ENCODE assay signal across 9 cellular contexts in genomic region chr16:4501071-4501478, GRCh38. TPM values are rescaled to one million over a fixed set of nuclear protein-coding genes. Genes with fewer than 3 reads are reported as not detected.
DNase-seq lines count a peak whose midpoint lies in the region; TF ChIP-seq lines count a peak whose summit lies in the region.
"Had no signal": no experiment of that assay in that cellular context is flagged by ENCODE, and none has a peak within 500 bp of the region (broad histone marks: within the 10 kb centered on the region; RNA-seq: fewer than 3 reads in every experiment).

No MANE protein-coding gene starts in this region.

- H4K8ac ChIP-seq in H9 (replicated peaks; ENCODE audit: insufficient read length, low read depth, low read length): no peak overlapping the region
- H4K8ac ChIP-seq in mesendoderm (ENCODE audit: low read depth, low read length): no peak overlapping the region

- no peak overlapping the region for H3K4me3 ChIP-seq in brain microvascular endothelial cell (ENCODE audit: low read depth, low read length)
- H3K4me3 ChIP-seq in skin epidermis: no peak overlapping the region
- H3K4me3 ChIP-seq in mesendoderm (ENCODE audit: low read length): no peak overlapping the region

- H3K23me2 ChIP-seq in H9 (ENCODE audit: insufficient read length, low read depth, low read length, poor library complexity, severe bottlenecking): no peaks in the 10 kb centered on the region

- H3K23ac ChIP-seq in H9 (ENCODE audit: insufficient read length, low read depth, low read length) (no peak overlapping the region), mesendoderm (ENCODE audit: low read length) (no peak overlapping the region)

- no peak overlapping the region for H3T11ph ChIP-seq in H9 (ENCODE audit: low read length)

- no CpG with 5 or more reads among the region's 5 CpGs for WGBS in H9 (ENCODE audit: extremely low coverage, insufficient read length, low lambda C conversion rate)
- no CpG with 5 or more reads among the region's 5 CpGs for WGBS in mesendoderm (ENCODE audit: extremely low coverage, insufficient coverage, low lambda C conversion rate)

- H2BK120ac ChIP-seq in H9 (ENCODE audit: low read depth, low read length, poor library complexity, severe bottlenecking) (no peak overlapping the region), mesendoderm (ENCODE audit: low read depth, low read length) (no peak overlapping the region)

- no peak overlapping the region for H3K14ac ChIP-seq in H9 (ENCODE audit: insufficient read depth, low read length)

- no peak overlapping the region for H2AFZ ChIP-seq in H9 (ENCODE audit: low read length)

- no peaks in the 10 kb centered on the region for H4K20me1 ChIP-seq in H9 (ENCODE audit: control insufficient read depth, insufficient read depth, insufficient read length)

- H2BK15ac ChIP-seq in H9 (ENCODE audit: low read depth, low read length) (no peak overlapping the region), mesendoderm (replicated peaks; ENCODE audit: low read depth) (no peak overlapping the region)

- H3K56ac ChIP-seq in H9 (ENCODE audit: insufficient read length, low read depth, low read length) (no peak overlapping the region), mesendoderm (ENCODE audit: low read length) (no peak overlapping the region)

- H3K4me1 ChIP-seq in H9 (ENCODE audit: insufficient read depth, low read length) (no peaks in the 10 kb centered on the region), mesendoderm (ENCODE audit: control insufficient read depth, low read depth, low read length) (no peaks in the 10 kb centered on the region)

- H3K79me1 ChIP-seq in H9 (ENCODE audit: insufficient read depth, low read depth, low read length, poor library complexity, severe bottlenecking) (no peaks in the 10 kb centered on the region), mesendoderm (ENCODE audit: low read length) (peaks cover 10% of the 10 kb centered on the region)

- H3K9me3 Mint-ChIP-seq in H9 (no peaks in the 10 kb centered on the region), osteocyte (ENCODE audit: unreplicated experiment) (no peaks in the 10 kb centered on the region)

- H3K27me3 ChIP-seq in H9 (ENCODE audit: insufficient read depth, low read length) (no peaks in the 10 kb centered on the region), brain microvascular endothelial cell (replicated peaks) (no peaks in the 10 kb centered on the region), layer of hippocampus (ENCODE audit: control insufficient read depth, insufficient read depth, low read length) (no peaks in the 10 kb centered on the region), mesendoderm (ENCODE audit: insufficient read depth, low read length, poor library complexity) (no peaks in the 10 kb centered on the region)

- H3K27me3 Mint-ChIP-seq in H9 (ENCODE audit: low read depth) (no peaks in the 10 kb centered on the region), osteocyte (ENCODE audit: unreplicated experiment) (no peaks in the 10 kb centered on the region)

- in situ Hi-C loops in brain microvascular endothelial cell (cut with HindIII; ENCODE audit: low pct_ligation_motif_present, low sequenced_read_pairs): no loop called here

- H3K9ac ChIP-seq in H9 (ENCODE audit: extremely low read depth, insufficient read length, low read length) (no peak overlapping the region), mesendoderm (ENCODE audit: low read length) (no peak overlapping the region)

- no peak overlapping the region for H2BK12ac ChIP-seq in H9 (ENCODE audit: insufficient read length, low read depth, low read length)

- H3K27ac Mint-ChIP-seq in H9 (peak overlapping the region in 2 of 3 experiments; percentile 33 to 61; a peak in 4 of 7 replicates), osteocyte (ENCODE audit: unreplicated experiment) (no peak overlapping the region)

- H3K36me3 Mint-ChIP-seq in H9 (ENCODE audit: insufficient read depth in 1 of 3, low read depth in 3 of 3): peaks cover 0 to 4% (median 0%) of the 10 kb centered on the region in 3 experiments; a peak in 2 of 7 replicates
- H3K36me3 Mint-ChIP-seq in osteocyte (ENCODE audit: unreplicated experiment): peaks cover 5% of the 10 kb centered on the region

- no peak overlapping the region for H2BK20ac ChIP-seq in H9 (ENCODE audit: low read depth, low read length, poor library complexity, severe bottlenecking)

- H3K4ac ChIP-seq in H9 (ENCODE audit: low read depth, low read length) (no peak overlapping the region), mesendoderm (ENCODE audit: low read depth, low read length) (no peak overlapping the region)

- peaks cover 8% of the 10 kb centered on the region for H3K36me3 ChIP-seq in brain microvascular endothelial cell (replicated peaks)
- H3K36me3 ChIP-seq in mesendoderm (ENCODE audit: control insufficient read depth, insufficient read depth, low read length): no peaks in the 10 kb centered on the region

- H3K79me2 ChIP-seq in H9 (ENCODE audit: insufficient read depth, low read length): no peaks in the 10 kb centered on the region
- no peaks in the 10 kb centered on the region for H3K79me2 ChIP-seq in mesendoderm (ENCODE audit: control insufficient read depth, insufficient read depth, low read length)

- no peaks in the 10 kb centered on the region for H3K9me3 ChIP-seq in H9 (ENCODE audit: control insufficient read depth, low read depth, low read length)

- H3K18ac ChIP-seq in H9 (ENCODE audit: insufficient read length, low read depth, low read length) (no peak overlapping the region), mesendoderm (ENCODE audit: low read length) (no peak overlapping the region)

- H3K4me3 Mint-ChIP-seq in H9: no peak overlapping the region
- no peak overlapping the region for H3K4me3 Mint-ChIP-seq in osteocyte (ENCODE audit: unreplicated experiment)

- H3K4me1 Mint-ChIP-seq in H9 (peaks cover 24 to 35% of the 10 kb centered on the region in 2 experiments), osteocyte (ENCODE audit: unreplicated experiment) (peaks cover 25% of the 10 kb centered on the region)

- H4K91ac ChIP-seq in H9 (ENCODE audit: insufficient read length, low read depth, low read length): no peak overlapping the region

- H2AK5ac ChIP-seq in H9 (ENCODE audit: insufficient read length, low read length) (no peak overlapping the region), mesendoderm (ENCODE audit: low read length) (no peak overlapping the region)

- H3K4me2 ChIP-seq in H9 (ENCODE audit: insufficient read depth, insufficient read length, low read length) (no peak overlapping the region), mesendoderm (ENCODE audit: low read length) (no peak overlapping the region)

- no peak for DNase-seq in H9
- DNase-seq in brain microvascular endothelial cell: no peak
- DNase-seq in SHP77 treated with DMSO at 0.1 percent for 48 hours (lab: John Stamatoyannopoulos, UW): no peak
- DNase-seq in osteocyte (ENCODE audit: extremely low spot score, unreplicated experiment): no peak
- no peak for DNase-seq in mesendoderm
- no peak for DNase-seq in AG08396 (ENCODE audit: low spot score)
- DNase-seq: stimulated activated CD4-positive, alpha-beta T cell treated with anti-CD3 and anti-CD28 coated beads, Interleukin-1b, Interleukin-23, amount 100 ng/mL, for 48 hours had no signal

- TF ChIP-seq CTCF in H9 (conservative IDR thresholded peaks at IDR 0.05) (no peak), brain microvascular endothelial cell (IDR thresholded peaks at IDR 0.05; ENCODE audit: low read depth, low read length, missing control alignments) (no peak), osteocyte (IDR thresholded peaks at IDR 0.05) (no peak)

- H3K27ac ChIP-seq in H9 (ENCODE audit: insufficient read length, low read depth, low read length) (no peak overlapping the region), brain microvascular endothelial cell (peak overlapping the region; percentile 30), layer of hippocampus (ENCODE audit: low read depth, low read length) (peak overlapping the region; percentile 91), skin epidermis (peak overlapping the region in 11 of 21 experiments; percentile 4 to 55 (median 30)), mesendoderm (ENCODE audit: low read depth, low read length) (no peak overlapping the region)

- H4K5ac ChIP-seq in H9 (ENCODE audit: insufficient read length, low read depth, low read length) (no peak overlapping the region), mesendoderm (ENCODE audit: low read length) (no peak overlapping the region)

- H2BK5ac ChIP-seq in H9 (ENCODE audit: insufficient read length, low read length) (no peak overlapping the region), mesendoderm (ENCODE audit: low read length) (no peak overlapping the region)

RNA-seq across cellular contexts. Expression of gene HMOX2, which starts 24.9 kb away (rescaled TPM):
- total RNA-seq in H9 (2021): 44.4 and 45.7 TPM in 2 replicates
- 47.2 and 47.3 TPM in 2 replicates for total RNA-seq in osteocyte
- polyA plus RNA-seq in mesendoderm (2013, experiment 1 of 2): 37.2 TPM
- polyA plus RNA-seq in mesendoderm (2013, experiment 2 of 2): 36.2 TPM

RNA-seq across cellular contexts. Expression of gene NMRAL1, which starts 26.6 kb away (rescaled TPM):
- 74.1 and 78.9 TPM in 2 replicates for total RNA-seq in H9 (2021)
- 55.0 and 61.4 TPM in 2 replicates for total RNA-seq in osteocyte
- polyA plus RNA-seq in mesendoderm (2013, experiment 1 of 2): 67.1 TPM
- 67.6 TPM for polyA plus RNA-seq in mesendoderm (2013, experiment 2 of 2)

RNA-seq across cellular contexts. Expression of gene CDIP1, which starts 37.5 kb away (rescaled TPM):
- total RNA-seq in H9 (2021) (49.7 and 50.5 TPM in 2 replicates), osteocyte (28.5 and 28.9 TPM in 2 replicates)
- 27.3 TPM for polyA plus RNA-seq in mesendoderm (2013, experiment 1 of 2)
- 28.1 TPM for polyA plus RNA-seq in mesendoderm (2013, experiment 2 of 2)

RNA-seq across cellular contexts. Expression of gene C16orf96, which starts 55.1 kb away (rescaled TPM):
- total RNA-seq in H9 (2021) (1.4 and 2.0 TPM in 2 replicates), osteocyte (0.08 and 0.26 TPM in 2 replicates)
- polyA plus RNA-seq in mesendoderm (2013, experiment 1 of 2): 0.20 TPM
- polyA plus RNA-seq in mesendoderm (2013, experiment 2 of 2): 0.27 TPM

Comparison
In these comparisons a context has a peak if more than half of its experiments do, and no peak if none do; other contexts are left out.
1. H3K27ac ChIP-seq: peak in brain microvascular endothelial cell (single experiment), layer of hippocampus (single experiment) and skin epidermis (11 of 21); none in H9 (single experiment) and mesendoderm (single experiment).